In genomic region chr10:91520657-91521056, GRCh38 we compare ENCODE assay signal across 19 cellular contexts.
DNase-seq lines count a peak whose midpoint lies in the region; ATAC-seq and TF ChIP-seq lines count a peak whose summit lies in the region.
"Had no signal": no experiment of that assay in that cellular context is flagged by ENCODE, and none has a peak within 500 bp of the region (broad histone marks: within the 10 kb centered on the region; RNA-seq: fewer than 3 reads in every experiment).

No MANE protein-coding gene starts in this region.

- H3K27me3 ChIP-seq in right lobe of liver (no peaks in the 10 kb centered on the region), vagina (no peaks in the 10 kb centered on the region)
- H3K27me3 ChIP-seq: BE2C had no signal

- H3K4me3 ChIP-seq in fibroblast of mammary gland (ENCODE audit: control insufficient read depth, low read depth, low read length): no peak overlapping the region
- no peak overlapping the region for H3K4me3 ChIP-seq in right lobe of liver
- no peak overlapping the region for H3K4me3 ChIP-seq in vagina
- H3K4me3 ChIP-seq: skin epidermis, thoracic aorta had no signal

- 29% methylated on average over 1 of the region's 1 CpG for WGBS in right lobe of liver (ENCODE audit: insufficient coverage, low coverage, low lambda C conversion rate, missing lambda C conversion rate)

- TF ChIP-seq POLR2A in right lobe of liver (IDR thresholded peaks at IDR 0.05) (no peak), vagina (IDR thresholded peaks at IDR 0.05) (no peak)

- ATAC-seq in right lobe of liver: peak; percentile 57 to 84 (median 73)
- ATAC-seq: activated CD4-positive, alpha-beta T cell treated with anti-CD3 and anti-CD28 coated beads for 36 hours had no signal

- H3K27ac ChIP-seq in right lobe of liver: no peak overlapping the region
- H3K27ac ChIP-seq in vagina: peak overlapping the region; percentile 33
- H3K27ac ChIP-seq: thoracic aorta had no signal

- H3K9me3 ChIP-seq in right lobe of liver: no peaks in the 10 kb centered on the region
- H3K9me3 ChIP-seq in vagina: no peaks in the 10 kb centered on the region
- H3K9me3 ChIP-seq: BE2C, thoracic aorta had no signal

- peaks cover 0 to 18% (median 5%) of the 10 kb centered on the region in 4 donors for H3K4me1 ChIP-seq in right lobe of liver
- peaks cover 19% of the 10 kb centered on the region for H3K4me1 ChIP-seq in vagina
- H3K4me1 ChIP-seq: BE2C had no signal

- intact Hi-C loops in right lobe of liver (cut with DNase I): no loop called here
- intact Hi-C loops in vagina (cut with DNase I): no loop called here

- TF ChIP-seq CTCF in fibroblast of mammary gland (conservative IDR thresholded peaks at IDR 0.05; ENCODE audit: control insufficient read depth, insufficient read depth, low read depth, low read length) (no peak), right lobe of liver (IDR thresholded peaks at IDR 0.05) (no peak), vagina (IDR thresholded peaks at IDR 0.05) (no peak)

- H3K36me3 ChIP-seq in right lobe of liver: no peaks in the 10 kb centered on the region
- no peaks in the 10 kb centered on the region for H3K36me3 ChIP-seq in vagina
- H3K36me3 ChIP-seq: BE2C, thoracic aorta had no signal

- peak; percentile 66 for DNase-seq in RPMI8226
- peak; percentile 36 for DNase-seq in fibroblast of mammary gland (ENCODE audit: low read depth)
- DNase-seq in right lobe of liver: peak in 1 of 3 donors; percentile 41
- no peak for DNase-seq in vagina (ENCODE audit: extremely low spot score in 2 of 2)
- DNase-seq in NCI-H2196 treated with DMSO at 0.1 percent for 48 hours (lab: John Stamatoyannopoulos, UW; ENCODE audit: unreplicated experiment): no peak
- no peak for DNase-seq in NCI-H510A (lab: John Stamatoyannopoulos, UW)
- no peak for DNase-seq in NCI-H146 (lab: John Stamatoyannopoulos, UW)
- DNase-seq: activated CD4-positive, alpha-beta T cell treated with anti-CD3 and anti-CD28 coated beads for 36 hours; activated effector memory CD4-positive, alpha-beta T cell treated with Interleukin-2 at 50 U/mL for 16 hours; BE2C; Calu3; glutamatergic neuron; NCI-H1436 treated with DMSO at 0.1 percent for 48 hours; NCI-H446 treated with DMSO at 0.1 percent for 48 hours; stimulated activated CD4-positive, alpha-beta T cell treated with anti-CD3 and anti-CD28 coated beads, Interleukin-4, amount 100 ng/mL, for 4 hours; stimulated activated CD8-positive, alpha-beta memory T cell treated with anti-CD3 and anti-CD28 coated beads, Interleukin-4, amount 100 ng/mL, for 48 hours; T-helper 9 cell had no signal

Comparison
In these comparisons a context has a peak if more than half of its experiments do, and no peak if none do; other contexts are left out.
1. DNase-seq: peak in RPMI8226 (single experiment) and fibroblast of mammary gland (single experiment); none in vagina (0 of 2), NCI-H2196 treated with DMSO at 0.1 percent for 48 hours (single experiment), NCI-H510A (single experiment) and NCI-H146 (single experiment).